ENCODE assay signal across 1 cellular context in the genomic region with DNA sequence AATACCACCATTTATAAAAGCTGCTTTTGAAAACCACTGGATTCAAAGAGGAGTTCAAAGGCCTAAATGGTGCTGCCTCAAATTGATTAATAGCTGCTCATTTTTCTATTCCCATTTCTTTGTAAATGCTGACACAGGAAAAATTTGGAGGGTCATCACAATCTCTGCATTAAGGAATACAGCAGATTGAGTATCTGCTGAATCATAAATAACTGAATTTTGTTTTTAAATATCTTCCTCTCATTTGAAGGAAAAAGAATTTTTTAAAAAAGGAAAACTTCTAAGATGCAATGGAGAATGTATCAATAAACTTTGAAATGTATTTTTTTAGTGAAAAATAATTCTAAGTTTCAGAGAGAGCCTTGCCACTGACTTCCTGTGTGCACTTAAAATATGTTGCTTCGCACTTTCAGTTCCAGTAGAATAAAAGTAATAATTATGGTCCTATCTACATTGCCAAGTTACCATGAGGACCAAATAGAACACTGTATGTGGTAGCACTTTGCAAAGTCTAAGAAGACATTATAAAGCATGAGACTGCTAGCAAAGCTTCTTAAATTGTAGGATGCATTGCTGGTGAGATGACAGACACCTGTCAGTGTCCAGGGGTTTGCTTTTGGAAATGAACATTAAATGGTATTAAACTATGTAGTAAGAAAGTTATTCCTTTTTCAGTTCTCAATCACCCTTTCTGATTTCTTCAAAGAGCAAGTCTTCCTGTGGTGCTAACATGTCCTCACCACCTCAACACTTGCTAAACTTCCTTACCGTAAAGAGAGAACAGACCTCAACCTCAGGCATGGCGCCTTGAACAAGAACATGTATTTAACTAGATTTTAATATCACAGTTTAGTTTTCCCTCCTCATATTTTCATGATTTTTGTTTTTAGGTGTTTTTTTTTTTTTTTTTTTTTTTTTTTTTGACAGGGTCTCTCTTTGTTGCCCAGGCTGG.
TF ChIP-seq lines count a peak whose summit lies in the region.

No MANE protein-coding gene starts in this region.

TF ChIP-seq in GM12878, 131 proteins besides CTCF, POLR2A, EP300 and RAD21 (continued from another document):
- TF ChIP-seq, protein P1, sequence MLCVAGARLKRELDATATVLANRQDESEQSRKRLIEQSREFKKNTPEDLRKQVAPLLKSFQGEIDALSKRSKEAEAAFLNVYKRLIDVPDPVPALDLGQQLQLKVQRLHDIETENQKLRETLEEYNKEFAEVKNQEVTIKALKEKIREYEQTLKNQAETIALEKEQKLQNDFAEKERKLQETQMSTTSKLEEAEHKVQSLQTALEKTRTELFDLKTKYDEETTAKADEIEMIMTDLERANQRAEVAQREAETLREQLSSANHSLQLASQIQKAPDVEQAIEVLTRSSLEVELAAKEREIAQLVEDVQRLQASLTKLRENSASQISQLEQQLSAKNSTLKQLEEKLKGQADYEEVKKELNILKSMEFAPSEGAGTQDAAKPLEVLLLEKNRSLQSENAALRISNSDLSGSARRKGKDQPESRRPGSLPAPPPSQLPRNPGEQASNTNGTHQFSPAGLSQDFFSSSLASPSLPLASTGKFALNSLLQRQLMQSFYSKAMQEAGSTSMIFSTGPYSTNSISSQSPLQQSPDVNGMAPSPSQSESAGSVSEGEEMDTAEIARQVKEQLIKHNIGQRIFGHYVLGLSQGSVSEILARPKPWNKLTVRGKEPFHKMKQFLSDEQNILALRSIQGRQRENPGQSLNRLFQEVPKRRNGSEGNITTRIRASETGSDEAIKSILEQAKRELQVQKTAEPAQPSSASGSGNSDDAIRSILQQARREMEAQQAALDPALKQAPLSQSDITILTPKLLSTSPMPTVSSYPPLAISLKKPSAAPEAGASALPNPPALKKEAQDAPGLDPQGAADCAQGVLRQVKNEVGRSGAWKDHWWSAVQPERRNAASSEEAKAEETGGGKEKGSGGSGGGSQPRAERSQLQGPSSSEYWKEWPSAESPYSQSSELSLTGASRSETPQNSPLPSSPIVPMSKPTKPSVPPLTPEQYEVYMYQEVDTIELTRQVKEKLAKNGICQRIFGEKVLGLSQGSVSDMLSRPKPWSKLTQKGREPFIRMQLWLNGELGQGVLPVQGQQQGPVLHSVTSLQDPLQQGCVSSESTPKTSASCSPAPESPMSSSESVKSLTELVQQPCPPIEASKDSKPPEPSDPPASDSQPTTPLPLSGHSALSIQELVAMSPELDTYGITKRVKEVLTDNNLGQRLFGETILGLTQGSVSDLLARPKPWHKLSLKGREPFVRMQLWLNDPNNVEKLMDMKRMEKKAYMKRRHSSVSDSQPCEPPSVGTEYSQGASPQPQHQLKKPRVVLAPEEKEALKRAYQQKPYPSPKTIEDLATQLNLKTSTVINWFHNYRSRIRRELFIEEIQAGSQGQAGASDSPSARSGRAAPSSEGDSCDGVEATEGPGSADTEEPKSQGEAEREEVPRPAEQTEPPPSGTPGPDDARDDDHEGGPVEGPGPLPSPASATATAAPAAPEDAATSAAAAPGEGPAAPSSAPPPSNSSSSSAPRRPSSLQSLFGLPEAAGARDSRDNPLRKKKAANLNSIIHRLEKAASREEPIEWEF (IDR thresholded peaks at IDR 0.05; ENCODE audit: insufficient replicate concordance, low read depth, low read length): no peak
- TF ChIP-seq CREB1 (IDR thresholded peaks at IDR 0.05; ENCODE audit: low read depth) (no peak), SUZ12 (IDR thresholded peaks at IDR 0.05; ENCODE audit: unreplicated experiment) (no peak)
